Comparison of ENCODE assay signal across 10 cellular contexts in genomic region chrX:67545772-67546495, GRCh38. TPM values are rescaled to one million over a fixed set of nuclear protein-coding genes. Genes with fewer than 3 reads are reported as not detected.
DNase-seq lines count a peak whose midpoint lies in the region; ATAC-seq, FAIRE-seq and TF ChIP-seq lines count a peak whose summit lies in the region.
"Had no signal": no experiment of that assay in that cellular context is flagged by ENCODE, and none has a peak within 500 bp of the region (broad histone marks: within the 10 kb centered on the region; RNA-seq: fewer than 3 reads in every experiment).

No MANE protein-coding gene starts in this region.

- intact Hi-C loops in endothelial cell of umbilical vein (cut with micrococcal nuclease), result loop anchor here (2.0 to 10.0 kb wide), 3 partner anchors 69 to 469 kb away; no protein-coding TSS in a partner anchor

- H3K36me3 ChIP-seq in endothelial cell of umbilical vein (ENCODE audit: control insufficient read depth in 2 of 2, extremely low read depth in 1 of 2, insufficient read depth in 2 of 2, low read length in 2 of 2), result no peaks in the 10 kb centered on the region
- H3K36me3 ChIP-seq in muscle layer of duodenum (ENCODE audit: control insufficient read depth in 1 of 2, insufficient read depth in 2 of 2, low read length in 2 of 2), result no peaks in the 10 kb centered on the region

- no peak for TF ChIP-seq POLR2A in endothelial cell of umbilical vein (IDR thresholded peaks at IDR 0.05; ENCODE audit: low read depth, low read length)

- POLR2A ChIA-PET in endothelial cell of umbilical vein (lab: Charles Lee), result no interaction called here

- H2AFZ ChIP-seq in endothelial cell of umbilical vein (ENCODE audit: low read depth, low read length), result peak overlapping the region; percentile 12

- H3K9ac ChIP-seq in endothelial cell of umbilical vein (replicated peaks; ENCODE audit: extremely low read depth, insufficient read depth, low read length), result peak overlapping the region; percentile 25

- H3K4me1 ChIP-seq in endothelial cell of umbilical vein (ENCODE audit: control insufficient read depth, extremely low read depth, insufficient read depth, low read length) (peaks cover 21% of the 10 kb centered on the region), muscle layer of duodenum (ENCODE audit: control insufficient read depth in 1 of 2, insufficient read depth in 2 of 2, low read length in 2 of 2) (peaks cover 0 to 13% of the 10 kb centered on the region in 2 donors)

- H3K27me3 ChIP-seq in endothelial cell of umbilical vein (ENCODE audit: control insufficient read depth in 2 of 2, insufficient read depth in 2 of 2, low read length in 2 of 2) (no peaks in the 10 kb centered on the region), muscle layer of duodenum (ENCODE audit: low read depth, low read length) (no peaks in the 10 kb centered on the region)

- DNase-seq in Kasumi-1 (lab: John Stamatoyannopoulos, UW) (peak; percentile 18 to 27), endothelial cell of umbilical vein (ENCODE audit: low read depth, low spot score) (peak; percentile 41), HT-29 (ENCODE audit: low spot score) (no peak)
- DNase-seq: cerebellar nuclear complex, NCI-H187 had no signal

- CTCF ChIA-PET in endothelial cell of umbilical vein (lab: Charles Lee), result interaction anchor here (1.5 to 2.6 kb wide), 3 partner anchors 8 to 473 kb away, joined by 4 to 11 read pairs (median 8); no protein-coding TSS in a partner anchor

- no peaks in the 10 kb centered on the region for H4K20me1 ChIP-seq in endothelial cell of umbilical vein (replicated peaks; ENCODE audit: control insufficient read depth, extremely low read depth, insufficient read depth, low read length)

- H3K79me2 ChIP-seq in endothelial cell of umbilical vein (ENCODE audit: control insufficient read depth, insufficient read depth, low read length), result peaks cover 1% of the 10 kb centered on the region

- BruUV-seq in endothelial cell of umbilical vein (replicated peaks; lab: Mats Ljungman, UMichigan), result TSS peak; percentile 7

- dilution Hi-C loops in endothelial cell of umbilical vein (cut with MboI; ENCODE audit: extremely low pct_ligation_motif_present, low sequenced_read_pairs), result no loop called here

- H3K27ac ChIP-seq in 22Rv1 (peak overlapping the region; percentile 98), endothelial cell of umbilical vein (ENCODE audit: insufficient read depth, low read depth, low read length) (no peak overlapping the region), muscle layer of duodenum (ENCODE audit: low read length) (no peak overlapping the region)

- no peaks in the 10 kb centered on the region for H3K9me1 ChIP-seq in endothelial cell of umbilical vein (replicated peaks; ENCODE audit: control insufficient read depth, extremely low read depth, insufficient read depth, low read length)

- H3K4me3 ChIP-seq in endothelial cell of umbilical vein (replicated peaks in 1 of 3; ENCODE audit: insufficient read depth in 1 of 3, low read depth in 1 of 3, low read length in 3 of 3), result peak overlapping the region; percentile 1 to 61 (median 49)
- peak overlapping the region; percentile 55 to 60 for H3K4me3 ChIP-seq in muscle layer of duodenum (ENCODE audit: low read depth in 1 of 2, low read length in 2 of 2)

- no peak for TF ChIP-seq CTCF in 22Rv1 (IDR thresholded peaks at IDR 0.05)
- no peak for TF ChIP-seq CTCF in endothelial cell of umbilical vein (IDR thresholded peaks at IDR 0.05; ENCODE audit: extremely low read depth in 1 of 2, insufficient read depth in 1 of 2, low read depth in 1 of 2, low read length in 2 of 2)

- no peak for ATAC-seq in GM21825 (IDR thresholded peaks at IDR 0.05; ENCODE audit: unreplicated experiment)
- ATAC-seq in GM18517 (IDR thresholded peaks at IDR 0.05; ENCODE audit: unreplicated experiment), result no peak
- no peak for ATAC-seq in GM21529 (IDR thresholded peaks at IDR 0.05; ENCODE audit: unreplicated experiment)

- no peaks in the 10 kb centered on the region for H3K9me3 ChIP-seq in endothelial cell of umbilical vein (replicated peaks; ENCODE audit: control insufficient read depth, insufficient read depth, low read length)
- no peaks in the 10 kb centered on the region for H3K9me3 ChIP-seq in muscle layer of duodenum (ENCODE audit: control insufficient read depth in 1 of 2, low read length in 2 of 2)

- peak; percentile 75 for FAIRE-seq in endothelial cell of umbilical vein (lab: Jason Lieb, UNC)

- peak overlapping the region; percentile 52 for H3K4me2 ChIP-seq in endothelial cell of umbilical vein (ENCODE audit: insufficient read depth, low read length)

TF ChIP-seq in endothelial cell of umbilical vein, 7 proteins besides CTCF, POLR2A, EP300 and RAD21:
- no peak for TF ChIP-seq GATA2 (IDR thresholded peaks at IDR 0.05; ENCODE audit: insufficient read depth, insufficient read length, low read depth, low read length)
- no peak for TF ChIP-seq EZH2 (IDR thresholded peaks at IDR 0.05; ENCODE audit: borderline replicate concordance, low read depth, low read length, severe bottlenecking)
- TF ChIP-seq JUN (IDR thresholded peaks at IDR 0.05; ENCODE audit: borderline replicate concordance, insufficient read depth, insufficient read length, low read depth), result no peak
- no peak for TF ChIP-seq MAX (IDR thresholded peaks at IDR 0.05; ENCODE audit: insufficient read depth, insufficient read length)
- no peak for TF ChIP-seq POLR2AphosphoS5 (IDR thresholded peaks at IDR 0.05; ENCODE audit: insufficient read depth, low read depth, low read length)
- TF ChIP-seq MYC (IDR thresholded peaks at IDR 0.05; ENCODE audit: low read depth, low read length), result no peak
- no peak for TF ChIP-seq FOS (IDR thresholded peaks at IDR 0.05; ENCODE audit: borderline replicate concordance, insufficient read depth, low read length)

RNA-seq across cellular contexts. Expression of gene AR, which starts 2.1 kb away (rescaled TPM):
- total RNA-seq in endothelial cell of umbilical vein, result 10.9 and 16.0 TPM in 2 replicates
- 8.3 and 9.3 TPM in 2 replicates for polyA plus RNA-seq in endothelial cell of umbilical vein
- polyA plus RNA-seq in endothelial cell of umbilical vein (2011; cell fraction: cytosol; rRNA removed), result 4.5 and 4.8 TPM in 2 replicates
- polyA plus RNA-seq in endothelial cell of umbilical vein (2011; cell fraction: nucleus; rRNA removed), result 15.6 and 16.0 TPM in 2 replicates
- polyA plus RNA-seq in endothelial cell of umbilical vein (2012), result 8.1 and 9.1 TPM in 2 replicates
- 36.4 and 43.0 TPM in 2 replicates for polyA minus RNA-seq in endothelial cell of umbilical vein
- not detected for polyA minus RNA-seq in endothelial cell of umbilical vein (2011; cell fraction: cytosol; rRNA and poly(A)+ RNA removed)
- 36.0 and 44.5 TPM in 2 replicates for polyA minus RNA-seq in endothelial cell of umbilical vein (2011; cell fraction: nucleus; rRNA and poly(A)+ RNA removed)
- total RNA-seq in HT-29 (2014; rRNA removed; shearing (Covaris generic)), result not detected in 2 replicates

Comparison
In these comparisons a context has a peak if more than half of its experiments do, and no peak if none do; other contexts are left out.
1. RNA of gene AR, which starts 2.1 kb away (total RNA-seq): 10.9 to 16.0 TPM in endothelial cell of umbilical vein; not detected in HT-29; every median in the first group is over 10 times any median in the second.